ENCODE assay signal across 16 cellular contexts in genomic region chr7:64557601-64558322, GRCh38. TPM values are rescaled to one million over a fixed set of nuclear protein-coding genes. Genes with fewer than 3 reads are reported as not detected.
A peak's percentile ranks its signal among the peaks of the same experiment; 100 is the strongest.
DNase-seq lines count a peak whose midpoint lies in the region; ATAC-seq and TF ChIP-seq lines count a peak whose summit lies in the region.
"Had no signal": no experiment of that assay in that cellular context is flagged by ENCODE, and none has a peak within 500 bp of the region (broad histone marks: within the 10 kb centered on the region; RNA-seq: fewer than 3 reads in every experiment).

No MANE protein-coding gene starts in this region.

- peaks cover 30 to 56% of the 10 kb centered on the region in 2 donors for H3K4me1 Mint-ChIP-seq in immature natural killer cell
- peaks cover 4 to 39% (median 30%) of the 10 kb centered on the region in 7 donors for H3K4me1 Mint-ChIP-seq in naive thymus-derived CD4-positive, alpha-beta T cell

- H3K36me3 ChIP-seq in heart left ventricle = peaks cover 0 to 8% (median 0%) of the 10 kb centered on the region in 9 donors
- peaks cover 22% of the 10 kb centered on the region for H3K36me3 ChIP-seq in SU-DHL-6 (ENCODE audit: low read length)
- H3K36me3 ChIP-seq in tibial artery = peaks cover 0 to 5% (median 0%) of the 10 kb centered on the region in 3 donors
- peaks cover 0 to 9% (median 3%) of the 10 kb centered on the region in 3 experiments for H3K36me3 ChIP-seq in naive thymus-derived CD4-positive, alpha-beta T cell (ENCODE audit: control insufficient read depth in 2 of 3, insufficient read depth in 3 of 3, low read length in 3 of 3)
- peaks cover 3% of the 10 kb centered on the region; the same call in 1 of the 2 replicates for H3K36me3 ChIP-seq in HAP-1 (replicated peaks)
- H3K36me3 ChIP-seq: adrenal gland had no signal

- TF ChIP-seq CTCF in heart left ventricle (IDR thresholded peaks at IDR 0.05) (no peak), SU-DHL-6 (IDR thresholded peaks at IDR 0.05; ENCODE audit: insufficient read depth, low read length, poor library complexity, severe bottlenecking) (no peak), tibial artery (IDR thresholded peaks at IDR 0.05) (no peak)

- peaks cover 0 to 5% (median 0%) of the 10 kb centered on the region in 12 donors for H3K9me3 ChIP-seq in heart left ventricle
- H3K9me3 ChIP-seq in SU-DHL-6 (ENCODE audit: insufficient read depth, low read length) = no peaks in the 10 kb centered on the region
- no peaks in the 10 kb centered on the region for H3K9me3 ChIP-seq in tibial artery
- peaks cover 0 to 18% (median 0%) of the 10 kb centered on the region in 3 experiments for H3K9me3 ChIP-seq in naive thymus-derived CD4-positive, alpha-beta T cell (ENCODE audit: control insufficient read depth in 2 of 3, low read length in 3 of 3)
- peaks cover 2% of the 10 kb centered on the region; the same call in 1 of the 2 replicates for H3K9me3 ChIP-seq in HAP-1
- H3K9me3 ChIP-seq: adrenal gland had no signal

- H3K9me3 Mint-ChIP-seq in immature natural killer cell = peaks cover 0 to 3% (median 0%) of the 10 kb centered on the region in 6 donors
- peaks cover 2 to 64% (median 32%) of the 10 kb centered on the region in 11 donors for H3K9me3 Mint-ChIP-seq in naive thymus-derived CD4-positive, alpha-beta T cell

- CTCF ChIA-PET in naive thymus-derived CD4-positive, alpha-beta T cell (lab: Charles Lee) = no interaction called here

- H3K4me2 ChIP-seq in SU-DHL-6 (ENCODE audit: low read depth, low read length, poor library complexity, severe bottlenecking) = peak overlapping the region; percentile 86
- H3K4me2 ChIP-seq: KMS-11 had no signal

- H3K27ac ChIP-seq in heart left ventricle (peak overlapping the region in 10 of 12 donors; percentile 75 to 90 (median 82)), SU-DHL-6 (ENCODE audit: low read depth, low read length) (peak overlapping the region; percentile 93), tibial artery (peak overlapping the region; percentile 77 to 82)
- no peak overlapping the region for H3K27ac ChIP-seq in naive thymus-derived CD4-positive, alpha-beta T cell (ENCODE audit: low read depth, low read length)
- H3K27ac ChIP-seq: KMS-11 had no signal

- no peak for TF ChIP-seq POLR2A in heart left ventricle (IDR thresholded peaks at IDR 0.05)

- ATAC-seq in heart left ventricle (no peak), left ventricle myocardium superior (no peak)
- ATAC-seq in naive thymus-derived CD4-positive, alpha-beta T cell = no peak

- POLR2A ChIA-PET in naive thymus-derived CD4-positive, alpha-beta T cell (lab: Charles Lee) = no interaction called here

- H3K4me1 ChIP-seq in heart left ventricle (peaks cover 0 to 68% (median 41%) of the 10 kb centered on the region in 12 donors), tibial artery (peaks cover 0 to 71% (median 37%) of the 10 kb centered on the region in 4 donors), HAP-1 (no peaks in the 10 kb centered on the region; the same call in 1 of the 2 replicates)
- H3K4me1 ChIP-seq in naive thymus-derived CD4-positive, alpha-beta T cell (ENCODE audit: control insufficient read depth in 2 of 2, insufficient read depth in 2 of 2, low read length in 2 of 2) = no peaks in the 10 kb centered on the region

- H3K27me3 ChIP-seq in heart left ventricle (no peaks in the 10 kb centered on the region), SU-DHL-6 (ENCODE audit: low read length) (no peaks in the 10 kb centered on the region), tibial artery (no peaks in the 10 kb centered on the region), HAP-1 (ENCODE audit: low read depth) (no peaks in the 10 kb centered on the region)
- no peaks in the 10 kb centered on the region for H3K27me3 ChIP-seq in naive thymus-derived CD4-positive, alpha-beta T cell (ENCODE audit: control insufficient read depth in 2 of 2, insufficient read depth in 2 of 2, low read length in 2 of 2)
- H3K27me3 ChIP-seq: adrenal gland had no signal

- H3K4me3 Mint-ChIP-seq in immature natural killer cell = no peak overlapping the region
- H3K4me3 Mint-ChIP-seq in naive thymus-derived CD4-positive, alpha-beta T cell = peak overlapping the region in 3 of 10 donors; percentile 4 to 32 (median 22)

- intact Hi-C loops in heart left ventricle (cut with DNase I) = loop anchor here in 2 of 10 donors (10.0 kb wide), 2 partner anchors 53 to 63 kb away; no protein-coding TSS in a partner anchor
- intact Hi-C loops in left ventricle myocardium superior (cut with micrococcal nuclease) = no loop called here
- intact Hi-C loops in tibial artery (cut with DNase I; ENCODE audit: low total_unique reads) = no loop called here
- intact Hi-C loops in naive thymus-derived CD4-positive, alpha-beta T cell (cut with micrococcal nuclease) = no loop called here

- H4K20me1 ChIP-seq in SU-DHL-6 (ENCODE audit: low read depth, low read length) = no peaks in the 10 kb centered on the region

- peaks cover 96% of the 10 kb centered on the region for H3K79me2 ChIP-seq in SU-DHL-6 (ENCODE audit: insufficient read depth, low read length)

- H3K4me3 ChIP-seq in heart left ventricle (no peak overlapping the region), SU-DHL-6 (ENCODE audit: insufficient read depth, low read length, poor library complexity, severe bottlenecking) (peak overlapping the region; percentile 35), tibial artery (no peak overlapping the region), HAP-1 (no peak overlapping the region)
- no peak overlapping the region for H3K4me3 ChIP-seq in naive thymus-derived CD4-positive, alpha-beta T cell (ENCODE audit: low read length)

- in situ Hi-C loops in HAP-1 (cut with MboI; ENCODE audit: low sequenced_read_pairs) = no loop called here

- H3K36me3 Mint-ChIP-seq in immature natural killer cell = peaks cover 5 to 18% (median 12%) of the 10 kb centered on the region in 3 donors
- H3K36me3 Mint-ChIP-seq in naive thymus-derived CD4-positive, alpha-beta T cell = peaks cover 11 to 59% (median 53%) of the 10 kb centered on the region in 5 donors

- WGBS in heart left ventricle, 4 donors = 75 to 79% (median 77%) methylated on average over 8 of the region's 8 CpGs

- DNase-seq in heart left ventricle = no peak
- DNase-seq in left ventricle myocardium superior = no peak
- DNase-seq in immature natural killer cell = no peak
- DNase-seq in tibial artery = no peak
- DNase-seq in naive thymus-derived CD4-positive, alpha-beta T cell = no peak
- DNase-seq in NCI-H1105 (lab: John Stamatoyannopoulos, UW) = no peak
- no peak for DNase-seq in HAP-1 (ENCODE audit: low spot score in 2 of 2)
- DNase-seq: activated CD4-positive, CD25-positive, alpha-beta regulatory T cell treated with anti-CD3 and anti-CD28 coated beads, Interleukin-2, amount 50 U/mL, for 72 hours; adrenal gland; foreskin fibroblast; NCI-H446 treated with DMSO at 0.1 percent for 48 hours; SIG-M5; stimulated activated CD4-positive, alpha-beta T cell treated with anti-CD3 and anti-CD28 coated beads, Interleukin-12 subunit alpha, Interleukin-12 subunit beta, amount 100 ng/mL, for 4 hours; stimulated activated naive CD4-positive, alpha-beta T cell had no signal

- peak overlapping the region in 4 of 6 donors; percentile 3 to 67 (median 34) for H3K27ac Mint-ChIP-seq in immature natural killer cell
- H3K27ac Mint-ChIP-seq in naive thymus-derived CD4-positive, alpha-beta T cell = peak overlapping the region in 3 of 9 donors; percentile 9 to 62 (median 17)

- H3K9me2 ChIP-seq in SU-DHL-6 (replicated peaks; ENCODE audit: insufficient read depth, low read length) = no peaks in the 10 kb centered on the region

- peak overlapping the region; percentile 31 for H3K9ac ChIP-seq in SU-DHL-6 (ENCODE audit: low read length)
- H3K9ac ChIP-seq: KMS-11 had no signal

- no peak overlapping the region for H2AFZ ChIP-seq in SU-DHL-6 (ENCODE audit: low read depth, low read length, severe bottlenecking)

- H3F3A ChIP-seq in SU-DHL-6 (ENCODE audit: insufficient read depth) = peaks cover 48% of the 10 kb centered on the region

- H3K27me3 Mint-ChIP-seq in immature natural killer cell (ENCODE audit: low read depth in 3 of 3) = peaks cover 2 to 5% (median 4%) of the 10 kb centered on the region in 3 donors
- H3K27me3 Mint-ChIP-seq in naive thymus-derived CD4-positive, alpha-beta T cell = no peaks in the 10 kb centered on the region

RNA-seq across cellular contexts. Expression of gene ZNF680, which starts 5.1 kb away (rescaled TPM):
- total RNA-seq in heart left ventricle (10 to 100 TPM; 10.9 to 25.9 (median 17.5) TPM), left ventricle myocardium superior (21.8 TPM)
- polyA plus RNA-seq in heart left ventricle (10 to 100 TPM in 1 of 2 donors, 1 to 10 TPM in 1; 5.5 to 11.5 TPM), immature natural killer cell (1 to 10 TPM; 1.6 to 5.3 (median 2.6) TPM)
- 10 to 100 TPM in 4 of 5 experiments, 1 to 10 TPM in 1; 10.0 to 20.4 (median 12.0) TPM for total RNA-seq in naive thymus-derived CD4-positive, alpha-beta T cell
- 10 to 100 TPM in 1 of 2 donors, 1 to 10 TPM in 1; 9.1 to 10.3 TPM for polyA plus RNA-seq in naive thymus-derived CD4-positive, alpha-beta T cell
